Comparison of ENCODE assay signal across 8 cellular contexts in genomic region chr1:160837558-160838205, GRCh38. TPM values are rescaled to one million over a fixed set of nuclear protein-coding genes. Genes with fewer than 3 reads are reported as not detected.
A peak's percentile ranks its signal among the peaks of the same experiment; 100 is the strongest.
DNase-seq lines count a peak whose midpoint lies in the region; ATAC-seq and TF ChIP-seq lines count a peak whose summit lies in the region.

No MANE protein-coding gene starts in this region.

- ATAC-seq in GM21360 (IDR thresholded peaks at IDR 0.05; ENCODE audit: unreplicated experiment) = peak; percentile 69

- DNase-seq in Daoy (ENCODE audit: low read depth) = peak; percentile 71
- peak in 1 of 2 experiments; percentile 82 for DNase-seq in HL-60 (ENCODE audit: low read depth in 1 of 2, low spot score in 1 of 2)
- peak; percentile 81 for DNase-seq in activated CD4-positive, alpha-beta T cell treated with anti-CD3 and anti-CD28 coated beads for 48 hours
- DNase-seq in erythroblast (lab: John Stamatoyannopoulos, UW) = peak; percentile 32 to 40
- DNase-seq in stimulated activated CD4-positive, alpha-beta T cell treated with anti-CD3 and anti-CD28 coated beads, Interleukin-1b, Interleukin-23, amount 100 ng/mL, for 48 hours = peak; percentile 78
- no peak for DNase-seq in NCI-H774 (lab: John Stamatoyannopoulos, UW)
- no peak for DNase-seq in midbrain (lab: John Stamatoyannopoulos, UW)

- peak overlapping the region; percentile 54 for H3K27ac ChIP-seq in HL-60 (replicated peaks)

- TF ChIP-seq POLR2A in erythroblast (IDR thresholded peaks at IDR 0.05; ENCODE audit: low read length) = no peak

- H3K4me3 ChIP-seq in HL-60 (replicated peaks; ENCODE audit: insufficient read depth, low read length) = no peak overlapping the region

- H3K27me3 ChIP-seq in HL-60 (ENCODE audit: insufficient read depth, poor library complexity, severe bottlenecking) = no peaks in the 10 kb centered on the region

- TF ChIP-seq CTCF in HL-60 (IDR thresholded peaks at IDR 0.05; ENCODE audit: insufficient read depth, low read length) = no peak

RNA-seq across cellular contexts. Expression of gene CD244, which starts 25.0 kb away (rescaled TPM):
- not detected in 2 replicates for total RNA-seq in Daoy (2014; rRNA removed; shearing (Covaris generic))

RNA-seq across cellular contexts. Expression of gene LY9, which starts 41.7 kb away (rescaled TPM):
- total RNA-seq in Daoy (2014; rRNA removed; shearing (Covaris generic)) = 0.06 TPM in 1 of 2 replicates, not detected in the other

RNA-seq across cellular contexts. Expression of gene ITLN1, which starts 47.3 kb away (rescaled TPM):
- total RNA-seq in Daoy (2014; rRNA removed; shearing (Covaris generic)) = 0.11 TPM in 1 of 2 replicates, not detected in the other

Comparison
In these comparisons a context has a peak if more than half of its experiments do, and no peak if none do; other contexts are left out.
1. DNase-seq: peak in Daoy (single experiment), activated CD4-positive, alpha-beta T cell treated with anti-CD3 and anti-CD28 coated beads for 48 hours (single experiment), erythroblast (2 of 2) and stimulated activated CD4-positive, alpha-beta T cell treated with anti-CD3 and anti-CD28 coated beads, Interleukin-1b, Interleukin-23, amount 100 ng/mL, for 48 hours (single experiment); none in NCI-H774 (single experiment) and midbrain (single experiment).